8 cellular contexts compared by ENCODE assay signal in the genomic region with DNA sequence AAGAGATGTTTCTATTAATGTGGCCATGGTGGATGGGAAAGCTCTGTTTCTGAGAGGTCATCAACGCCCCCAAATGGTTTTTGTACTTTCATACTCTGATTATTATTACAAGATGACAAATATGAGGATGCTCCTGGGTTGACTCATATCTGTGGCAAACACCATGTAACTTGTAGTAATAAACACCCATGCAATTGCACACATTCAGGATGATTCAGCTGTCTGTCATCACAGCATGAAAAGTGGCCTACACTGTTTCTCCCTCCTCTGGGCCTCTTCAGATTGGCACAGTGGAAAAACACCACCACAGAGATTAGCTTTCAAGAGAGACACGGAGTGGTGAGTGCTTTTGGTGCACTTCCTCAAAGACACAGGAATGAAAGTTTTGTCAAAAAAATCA.
DNase-seq lines count a peak whose midpoint lies in the region; ATAC-seq and TF ChIP-seq lines count a peak whose summit lies in the region.

No MANE protein-coding gene starts in this region.

- no peak for TF ChIP-seq CTCF in fibroblast of mammary gland (conservative IDR thresholded peaks at IDR 0.05; ENCODE audit: control insufficient read depth, insufficient read depth, low read depth, low read length)

- ATAC-seq in GM19452 (IDR thresholded peaks at IDR 0.05; ENCODE audit: unreplicated experiment) (peak; percentile 74), GM19397 (IDR thresholded peaks at IDR 0.05; ENCODE audit: unreplicated experiment) (no peak)

- DNase-seq in AG08396 (ENCODE audit: low spot score) (peak; percentile 75), NOMO-1 treated with dmso at 0.1 percent for 144 hours (lab: John Stamatoyannopoulos, UW; ENCODE audit: unreplicated experiment) (peak; percentile 34), fibroblast of mammary gland (ENCODE audit: low read depth) (peak; percentile 98), NCI-H526 (lab: John Stamatoyannopoulos, UW) (no peak), NCI-H1105 (lab: John Stamatoyannopoulos, UW) (no peak)
- no peak for DNase-seq in stimulated activated naive CD4-positive, alpha-beta T cell (lab: John Stamatoyannopoulos, UW)

- H3K4me3 ChIP-seq in fibroblast of mammary gland (ENCODE audit: control insufficient read depth, low read depth, low read length) = no peak overlapping the region

Comparison
In these comparisons a context has a peak if more than half of its experiments do, and no peak if none do; other contexts are left out.
1. DNase-seq: peak in AG08396 (single experiment), NOMO-1 treated with dmso at 0.1 percent for 144 hours (single experiment) and fibroblast of mammary gland (single experiment); none in NCI-H526 (0 of 2), NCI-H1105 (single experiment) and stimulated activated naive CD4-positive, alpha-beta T cell (0 of 6).